Comparison of ENCODE assay signal across 12 cellular contexts in the genomic region with DNA sequence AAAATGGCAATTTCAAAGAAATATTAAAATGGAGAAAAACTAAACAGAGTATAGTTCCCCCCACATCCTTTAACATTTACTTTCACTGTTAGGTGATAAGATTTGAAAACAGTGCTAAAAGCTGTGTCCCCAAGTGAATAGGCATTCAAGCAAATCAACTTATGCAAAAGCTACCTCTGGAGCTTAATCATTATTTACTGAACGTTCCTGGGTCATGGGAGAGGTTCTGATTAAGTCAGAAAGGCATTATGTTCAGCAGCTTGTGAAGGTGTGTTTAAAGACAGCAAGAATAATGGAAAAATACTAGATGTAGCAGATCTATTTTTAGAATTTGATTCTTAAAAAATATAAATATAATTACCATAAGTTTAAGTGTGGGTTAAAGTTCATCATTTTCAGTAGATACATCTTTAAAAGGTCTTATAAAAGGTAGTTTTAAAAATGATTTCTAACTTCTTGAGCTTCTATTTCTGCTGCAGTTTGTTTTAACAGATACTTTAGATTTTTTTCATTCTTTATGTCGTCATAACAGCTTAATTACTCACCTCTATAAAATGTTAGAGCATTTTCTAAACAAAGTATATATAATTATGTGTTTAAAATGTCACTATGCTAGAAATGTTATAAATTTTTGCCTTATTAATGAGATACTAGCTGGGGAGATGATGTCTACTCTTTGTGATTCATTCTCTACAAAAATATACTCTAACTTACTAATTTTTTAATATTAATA.
DNase-seq lines count a peak whose midpoint lies in the region; ATAC-seq and TF ChIP-seq lines count a peak whose summit lies in the region.
"Had no signal": no experiment of that assay in that cellular context is flagged by ENCODE, and none has a peak within 500 bp of the region (broad histone marks: within the 10 kb centered on the region; RNA-seq: fewer than 3 reads in every experiment).

No MANE protein-coding gene starts in this region.

- H3K4me1 ChIP-seq in OCI-LY7 (ENCODE audit: insufficient read depth, low read length, poor library complexity, severe bottlenecking): no peaks in the 10 kb centered on the region

- no peak for ATAC-seq in HG02852 (IDR thresholded peaks at IDR 0.05; ENCODE audit: unreplicated experiment)
- ATAC-seq: activated T-cell treated with anti-CD3 and anti-CD28 coated beads, Interleukin-2, amount 50 U/mL, for 72 hours had no signal

- H3K4me3 ChIP-seq in BJ (ENCODE audit: low read depth, low read length): no peak overlapping the region
- peak overlapping the region; percentile 70 for H3K4me3 ChIP-seq in epithelial cell of proximal tubule (ENCODE audit: low read depth, low read length)
- no peak overlapping the region for H3K4me3 ChIP-seq in OCI-LY7 (ENCODE audit: low read depth, low read length, poor library complexity, severe bottlenecking)

- H3K4me1 Mint-ChIP-seq in nephron: peaks cover 19% of the 10 kb centered on the region

- H3K9me3 Mint-ChIP-seq in nephron: no peaks in the 10 kb centered on the region
- H3K9me3 Mint-ChIP-seq: activated T-cell treated with anti-CD3 and anti-CD28 coated beads, Interleukin-2, amount 50 U/mL, for 72 hours had no signal

- H2AFZ ChIP-seq in OCI-LY7 (ENCODE audit: low read length): no peak overlapping the region

- H3K27me3 Mint-ChIP-seq in nephron (ENCODE audit: low read depth): no peaks in the 10 kb centered on the region

- H3K4me3 Mint-ChIP-seq in nephron: peak overlapping the region; percentile 76 to 83 (median 79)
- H3K4me3 Mint-ChIP-seq: activated T-cell treated with anti-CD3 and anti-CD28 coated beads, Interleukin-2, amount 50 U/mL, for 72 hours had no signal

- no peak overlapping the region for H3K27ac ChIP-seq in OCI-LY7 (ENCODE audit: low read depth, low read length, poor library complexity, severe bottlenecking)

- peak overlapping the region; percentile 56 to 97 (median 83) for H3K27ac Mint-ChIP-seq in nephron
- H3K27ac Mint-ChIP-seq: activated T-cell treated with anti-CD3 and anti-CD28 coated beads, Interleukin-2, amount 50 U/mL, for 72 hours had no signal

- no peaks in the 10 kb centered on the region for H3K27me3 ChIP-seq in BJ (ENCODE audit: control insufficient read depth, insufficient read depth, low read length)

- no peak for TF ChIP-seq CTCF in BJ (IDR thresholded peaks at IDR 0.05; ENCODE audit: insufficient read depth, low read depth, low read length)
- no peak for TF ChIP-seq CTCF in epithelial cell of proximal tubule (conservative IDR thresholded peaks at IDR 0.05; ENCODE audit: low read depth, low read length)
- TF ChIP-seq CTCF in nephron (IDR thresholded peaks at IDR 0.05; ENCODE audit: unreplicated experiment in 3 of 3): no peak
- TF ChIP-seq CTCF in OCI-LY7 (conservative IDR thresholded peaks at IDR 0.05; ENCODE audit: low read length): no peak

- POLR2A ChIA-PET in BJ (lab: Charles Lee): interaction anchor here (0.5 kb wide), 1 partner anchor 96 kb away, joined by 3 read pairs; no protein-coding TSS in a partner anchor
- POLR2A ChIA-PET in OCI-LY7 (lab: Charles Lee): interaction anchor here (0.7 to 0.9 kb wide), 2 partner anchors 108 to 354 kb away, joined by 3 to 4 read pairs; no protein-coding TSS in a partner anchor

- BruUV-seq in OCI-LY7 (replicated peaks; lab: Mats Ljungman, UMichigan): no TSS peak

- H4K20me1 ChIP-seq in OCI-LY7 (ENCODE audit: insufficient read depth, low read length): no peaks in the 10 kb centered on the region

- no peaks in the 10 kb centered on the region for H3K9me3 ChIP-seq in OCI-LY7 (ENCODE audit: low read length)

- peak; percentile 31 for DNase-seq in BJ (ENCODE audit: low read depth)
- peak; percentile 27 to 45 for DNase-seq in NCI-H526 (lab: John Stamatoyannopoulos, UW)
- peak; percentile 92 for DNase-seq in epithelial cell of proximal tubule (ENCODE audit: low read depth)
- DNase-seq in OCI-LY7 (ENCODE audit: low spot score): no peak
- DNase-seq in stimulated activated CD4-positive, alpha-beta T cell treated with anti-CD3 and anti-CD28 coated beads, Interleukin-15, amount 100 ng/mL, for 24 hours: no peak
- no peak for DNase-seq in middle frontal gyrus (ENCODE audit: extremely low spot score, low spot score)
- DNase-seq: activated CD4-positive, alpha-beta T cell treated with anti-CD3 and anti-CD28 coated beads for 1 hour; activated T-cell treated with anti-CD3 and anti-CD28 coated beads, Interleukin-2, amount 50 U/mL, for 72 hours; C1 segment of cervical spinal cord; erythroblast had no signal

- H3K9me2 ChIP-seq in OCI-LY7 (ENCODE audit: insufficient read depth, low read length): no peaks in the 10 kb centered on the region

- no peaks in the 10 kb centered on the region for H3K79me2 ChIP-seq in OCI-LY7 (ENCODE audit: insufficient read depth, low read depth, low read length)

- no peaks in the 10 kb centered on the region for H3K36me3 Mint-ChIP-seq in nephron (ENCODE audit: low read depth)

- H3K4me2 ChIP-seq in OCI-LY7 (ENCODE audit: low read length): no peak overlapping the region

- intact Hi-C loops in OCI-LY7 (cut with micrococcal nuclease; ENCODE audit: unreplicated experiment): no loop called here

- CTCF ChIA-PET in BJ (lab: Yijun Ruan, JAX) (interaction anchor here (1.3 to 2.8 kb wide), 3 partner anchors 11 to 176 kb away, joined by 4 to 13 read pairs (median 7); no protein-coding TSS in a partner anchor), OCI-LY7 (lab: Charles Lee; ENCODE audit: unreplicated experiment) (no interaction called here)

- H3K36me3 ChIP-seq in BJ (ENCODE audit: control insufficient read depth, insufficient read depth, low read length): no peaks in the 10 kb centered on the region
- no peaks in the 10 kb centered on the region for H3K36me3 ChIP-seq in OCI-LY7 (ENCODE audit: insufficient read depth, low read length)

Comparison
In these comparisons a context has a peak if more than half of its experiments do, and no peak if none do; other contexts are left out.
1. DNase-seq: peak in BJ (single experiment), NCI-H526 (2 of 2) and epithelial cell of proximal tubule (single experiment); none in OCI-LY7 (single experiment), stimulated activated CD4-positive, alpha-beta T cell treated with anti-CD3 and anti-CD28 coated beads, Interleukin-15, amount 100 ng/mL, for 24 hours (single experiment) and middle frontal gyrus (single experiment).